15 cellular contexts compared by ENCODE assay signal in genomic region chr10:72509951-72510350, GRCh38.
"Had no signal": no experiment of that assay in that cellular context is flagged by ENCODE, and none has a peak within 500 bp of the region (broad histone marks: within the 10 kb centered on the region; RNA-seq: fewer than 3 reads in every experiment).

No MANE protein-coding gene starts in this region.

- H3K4me1 Mint-ChIP-seq: activated T-helper 17 cell treated with anti-CD3 and anti-CD28 coated beads, Interleukin-2, amount 50 U/mL, for 72 hours; nephron had no signal

- H3K27ac ChIP-seq: left ventricle myocardium inferior, right atrium auricular region had no signal

- DNase-seq: activated CD4-positive, alpha-beta T cell treated with anti-CD3 and anti-CD28 coated beads, Interleukin-2, amount 50 U/mL, for 1 hour; activated naive CD4-positive, alpha-beta T cell treated with anti-CD3 and anti-CD28 coated beads for 36 hours; activated T-cell treated with anti-CD3 and anti-CD28 coated beads for 4 hours; dermis blood vessel endothelial cell; effector memory CD8-positive, alpha-beta T cell; foreskin melanocyte; left ventricle myocardium inferior; mesenchymal stem cell; stimulated activated naive CD8-positive, alpha-beta T cell treated with anti-CD3 and anti-CD28 coated beads, Interleukin-15, Interleukin-2, amounts not matched to agents 100 U/mL and 50 U/mL, for 24 hours; trophoblast cell had no signal

- H3K4me3 Mint-ChIP-seq: activated naive CD4-positive, alpha-beta T cell treated with anti-CD3 and anti-CD28 coated beads for 36 hours; activated T-helper 17 cell treated with anti-CD3 and anti-CD28 coated beads, Interleukin-2, amount 50 U/mL, for 72 hours; effector memory CD8-positive, alpha-beta T cell; nephron had no signal

- H3K27me3 Mint-ChIP-seq: activated T-helper 17 cell treated with anti-CD3 and anti-CD28 coated beads, Interleukin-2, amount 50 U/mL, for 72 hours; effector memory CD8-positive, alpha-beta T cell; progenitor cell of endocrine pancreas had no signal

- H3K4me3 ChIP-seq: left ventricle myocardium inferior, right atrium auricular region had no signal

- H3K27me3 ChIP-seq: right atrium auricular region had no signal

- H3K27ac Mint-ChIP-seq: activated naive CD4-positive, alpha-beta T cell treated with anti-CD3 and anti-CD28 coated beads for 36 hours; activated T-helper 17 cell treated with anti-CD3 and anti-CD28 coated beads, Interleukin-2, amount 50 U/mL, for 72 hours; effector memory CD8-positive, alpha-beta T cell; nephron; progenitor cell of endocrine pancreas had no signal

- H3K4me1 ChIP-seq: left ventricle myocardium inferior, right atrium auricular region had no signal

- ATAC-seq: activated CD4-positive, CD25-positive, alpha-beta regulatory T cell treated with anti-CD3 and anti-CD28 coated beads, Interleukin-2, amount 50 U/mL, for 24 hours; effector memory CD8-positive, alpha-beta T cell had no signal

- H3K36me3 ChIP-seq: right atrium auricular region had no signal
